In genomic region chr13:52454825-52455676, GRCh38 we compare ENCODE assay signal across 8 cellular contexts. TPM values are rescaled to one million over a fixed set of nuclear protein-coding genes. Genes with fewer than 3 reads are reported as not detected.
A peak's percentile ranks its signal among the peaks of the same experiment; 100 is the strongest.
DNase-seq lines count a peak whose midpoint lies in the region; ATAC-seq lines count a peak whose summit lies in the region.

Gene CKAP2 (plus strand): TSS chr13:52455478. CDS start chr13:52455557, 79 bp downstream.

- peak within 1 kb of the TSS; percentile 87 for H3K9ac ChIP-seq in BLaER1

- H3K4me1 Mint-ChIP-seq in activated CD4-positive, alpha-beta T cell treated with anti-CD3 and anti-CD28 coated beads, Interleukin-2, amount 10 ng/mL, durations not matched to agents 7 days and 5 days = peaks cover 59% of the 10 kb centered on the region

- no peaks in the 10 kb centered on the region for H3K9me3 Mint-ChIP-seq in activated CD4-positive, alpha-beta T cell treated with anti-CD3 and anti-CD28 coated beads, Interleukin-2, amount 10 ng/mL, durations not matched to agents 7 days and 5 days

- CTCF ChIA-PET in activated CD4-positive, alpha-beta T cell treated with anti-CD3 and anti-CD28 coated beads, Interleukin-2, amount 10 ng/mL, durations not matched to agents 7 days and 5 days (lab: Charles Lee) = interaction anchor here (1.1 kb wide), 1 partner anchor 14 kb away, joined by 4 read pairs; no protein-coding TSS in a partner anchor

- H3K27ac Mint-ChIP-seq in activated CD4-positive, alpha-beta T cell treated with anti-CD3 and anti-CD28 coated beads, Interleukin-2, amount 10 ng/mL, durations not matched to agents 7 days and 5 days = peak within 1 kb of the TSS; percentile 99

- H3K27ac ChIP-seq in BLaER1 = peak within 1 kb of the TSS; percentile 92

- H3K4me2 ChIP-seq in BLaER1 = peak within 1 kb of the TSS; percentile 81

- DNase-seq in NCI-H69 (lab: John Stamatoyannopoulos, UW) (peak; percentile 95), dedifferentiated amniotic fluid mesenchymal stem cell (ENCODE audit: extremely low spot score) (peak; percentile 93), left lobe of liver (ENCODE audit: low spot score) (peak; percentile 92)
- peak; percentile 95 for DNase-seq in activated CD4-positive, alpha-beta T cell treated with anti-CD3 and anti-CD28 coated beads, Interleukin-2, amount 10 ng/mL, durations not matched to agents 7 days and 5 days
- peak; percentile 90 for DNase-seq in stimulated activated CD4-positive, alpha-beta T cell treated with anti-CD3 and anti-CD28 coated beads, Interleukin-2, amount 100 ng/mL, for 4 hours (ENCODE audit: low read depth)

- H3K4me1 ChIP-seq in BLaER1 = peaks cover 51% of the 10 kb centered on the region

- H3K36me3 ChIP-seq in BLaER1 = peaks cover 32% of the 10 kb centered on the region

- POLR2A ChIA-PET in activated CD4-positive, alpha-beta T cell treated with anti-CD3 and anti-CD28 coated beads, Interleukin-2, amount 10 ng/mL, durations not matched to agents 7 days and 5 days (lab: Charles Lee) = no interaction called here

- H3K27me3 ChIP-seq in BLaER1 = no peaks in the 10 kb centered on the region

- ATAC-seq in GM19328 (IDR thresholded peaks at IDR 0.05; ENCODE audit: unreplicated experiment) (peak; percentile 71), HG03520 (IDR thresholded peaks at IDR 0.05; ENCODE audit: unreplicated experiment) (peak; percentile 69), left lobe of liver (peak; percentile 85)

- H4K20me1 ChIP-seq in BLaER1 = peaks cover 32% of the 10 kb centered on the region

- H3K36me3 Mint-ChIP-seq in activated CD4-positive, alpha-beta T cell treated with anti-CD3 and anti-CD28 coated beads, Interleukin-2, amount 10 ng/mL, durations not matched to agents 7 days and 5 days (ENCODE audit: low read depth) = peaks cover 29% of the 10 kb centered on the region

- H3K4me3 Mint-ChIP-seq in activated CD4-positive, alpha-beta T cell treated with anti-CD3 and anti-CD28 coated beads, Interleukin-2, amount 10 ng/mL, durations not matched to agents 7 days and 5 days = peak within 1 kb of the TSS; percentile 92

- peaks cover 2% of the 10 kb centered on the region for H3K27me3 Mint-ChIP-seq in activated CD4-positive, alpha-beta T cell treated with anti-CD3 and anti-CD28 coated beads, Interleukin-2, amount 10 ng/mL, durations not matched to agents 7 days and 5 days

- peak within 1 kb of the TSS; percentile 79 for H3K4me3 ChIP-seq in BLaER1

- no peaks in the 10 kb centered on the region for H3K9me3 ChIP-seq in BLaER1

RNA-seq across cellular contexts. Expression of gene CKAP2, which starts in this region (rescaled TPM):
- total RNA-seq in activated CD4-positive, alpha-beta T cell treated with anti-CD3 and anti-CD28 coated beads, Interleukin-2, amount 10 ng/mL, durations not matched to agents 7 days and 5 days = 100 to 1,000 TPM in 1 of 2 experiments, 10 to 100 TPM in 1; 94.1 to 119 TPM
- total RNA-seq in left lobe of liver = 1.7 TPM

Comparison
In these comparisons a context has a peak if more than half of its experiments do, and no peak if none do; other contexts are left out.
1. Peak in every context shown above with its lines: DNase-seq, ATAC-seq, H3K4me3 ChIP-seq and H3K27ac ChIP-seq.
2. RNA of gene CKAP2 (total RNA-seq): 94.1 to 119 TPM in activated CD4-positive, alpha-beta T cell treated with anti-CD3 and anti-CD28 coated beads, Interleukin-2, amount 10 ng/mL, durations not matched to agents 7 days and 5 days; 1.7 TPM in left lobe of liver (single experiment); every median in the first group is over 10 times any median in the second.